ENCODE assay signal across 7 cellular contexts in genomic region chr11:59753650-59754493, GRCh38. TPM values are rescaled to one million over a fixed set of nuclear protein-coding genes. Genes with fewer than 3 reads are reported as not detected.
DNase-seq lines count a peak whose midpoint lies in the region; ATAC-seq, FAIRE-seq and TF ChIP-seq lines count a peak whose summit lies in the region.

No MANE protein-coding gene starts in this region.

- H3K4me1 ChIP-seq in sigmoid colon: peaks cover 0 to 22% (median 16%) of the 10 kb centered on the region in 4 donors

- WGBS in sigmoid colon, 2 donors: 29 to 37% methylated on average over 47 of the region's 47 CpGs

- H3K4me3 ChIP-seq in astrocyte of the cerebellum (ENCODE audit: low read depth, low read length) (peak overlapping the region; percentile 86), sigmoid colon (peak overlapping the region; percentile 67 to 92 (median 76))

- peak; percentile 98 for FAIRE-seq in GM12891 (lab: Jason Lieb, UNC)

- H3K36me3 ChIP-seq in sigmoid colon: no peaks in the 10 kb centered on the region

- TF ChIP-seq CTCF in astrocyte of the cerebellum (IDR thresholded peaks at IDR 0.05; ENCODE audit: low read depth, low read length, missing control alignments) (peak; percentile 89), sigmoid colon (IDR thresholded peaks at IDR 0.05) (peak; percentile 79 to 94 (median 92))

- TF ChIP-seq POLR2A in GM12891 (IDR thresholded peaks at IDR 0.05; ENCODE audit: low read depth, low read length) (no peak), sigmoid colon (IDR thresholded peaks at IDR 0.05) (no peak)

- H3K27me3 ChIP-seq in sigmoid colon: no peaks in the 10 kb centered on the region

- ATAC-seq in HG02759 (IDR thresholded peaks at IDR 0.05; ENCODE audit: unreplicated experiment): peak; percentile 61

- TF ChIP-seq EP300 in sigmoid colon (IDR thresholded peaks at IDR 0.05): no peak

- peak overlapping the region; percentile 86 to 94 (median 91) for H3K27ac ChIP-seq in sigmoid colon

- intact Hi-C loops in sigmoid colon (cut with DNase I): loop anchor here (1.0 to 10.0 kb wide), 7 partner anchors 48 to 1179 kb away; partner anchors contain the start of genes LPXN, MRPL16, OSBP and ZFP91

- DNase-seq in GM12891 (ENCODE audit: insufficient read length, low spot score): peak; percentile 84
- DNase-seq in NCI-H1417 (lab: John Stamatoyannopoulos, UW): peak; percentile 68 to 88 (median 78)
- peak; percentile 85 for DNase-seq in T-helper 9 cell
- peak; percentile 35 for DNase-seq in astrocyte of the cerebellum (ENCODE audit: low read depth)
- peak; percentile 21 to 89 (median 67) for DNase-seq in hypothalamus (lab: John Stamatoyannopoulos, UW)
- DNase-seq in sigmoid colon: peak; percentile 92

- in situ Hi-C loops in astrocyte of the cerebellum (cut with HindIII; ENCODE audit: low sequenced_read_pairs): no loop called here

- H3K9me3 ChIP-seq in sigmoid colon: no peaks in the 10 kb centered on the region

TF ChIP-seq in GM12891, 5 proteins besides CTCF, POLR2A, EP300 and RAD21:
- no peak for TF ChIP-seq SPI1 (IDR thresholded peaks at IDR 0.05; ENCODE audit: low read depth, low read length)
TF ChIP-seq in GM12891: peak in this region for 0.

RNA-seq across cellular contexts. Expression of gene STX3, which starts 1.3 kb away (rescaled TPM):
- 0.46 TPM for polyA plus RNA-seq in GM12891 (2012; ENCODE audit: low read depth, missing spikeins)
- 10 to 100 TPM in 3 of 4 donors, 1 to 10 TPM in 1; 9.7 to 19.3 (median 15.4) TPM for total RNA-seq in sigmoid colon
- 100 to 1,000 TPM in 1 of 3 donors, 10 to 100 TPM in 2; 39.2 to 120 (median 90.1) TPM for polyA plus RNA-seq in sigmoid colon

RNA-seq across cellular contexts. Expression of gene OR10V1, which starts 40.2 kb away (rescaled TPM):
- polyA plus RNA-seq in GM12891 (2012; ENCODE audit: low read depth, missing spikeins): not detected
- total RNA-seq in sigmoid colon: not detected
- not detected for polyA plus RNA-seq in sigmoid colon

RNA-seq across cellular contexts. Expression of gene MRPL16, which starts 56.7 kb away (rescaled TPM):
- 67.3 TPM for polyA plus RNA-seq in GM12891 (2012; ENCODE audit: low read depth, missing spikeins)
- total RNA-seq in sigmoid colon: 10 to 100 TPM; 41.9 to 52.6 (median 44.9) TPM
- polyA plus RNA-seq in sigmoid colon: 10 to 100 TPM; 63.7 to 79.5 (median 75.7) TPM

Comparison
In these comparisons a context has a peak if more than half of its experiments do, and no peak if none do; other contexts are left out.
1. Peak in every context shown above with its lines: DNase-seq, ATAC-seq, H3K4me3 ChIP-seq and H3K27ac ChIP-seq.
2. DNase-seq: peak in every context shown above with its lines; median percentile 92 in sigmoid colon; 85 in T-helper 9 cell; 84 in GM12891; 78 in NCI-H1417; 67 in hypothalamus; 35 in astrocyte of the cerebellum.